14 cellular contexts compared by ENCODE assay signal in the genomic region with DNA sequence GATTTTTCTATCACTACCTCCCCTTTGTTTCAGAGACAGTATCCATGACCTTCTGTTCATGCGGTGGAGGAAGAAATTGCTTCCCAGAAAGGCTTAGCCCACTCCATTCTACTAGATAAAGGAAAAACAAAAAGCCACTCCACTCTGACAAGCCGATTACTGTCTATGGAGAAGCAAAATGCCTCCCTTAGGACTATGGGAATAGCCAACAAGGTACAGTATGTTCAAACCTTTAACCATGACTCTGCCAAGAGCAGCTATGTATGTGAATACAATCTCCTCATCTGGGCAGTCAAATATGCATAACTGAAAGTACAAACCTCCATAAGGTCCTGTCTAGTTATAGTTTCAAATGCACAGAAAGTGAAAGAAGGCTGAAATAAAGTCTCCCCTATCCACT. TPM values are rescaled to one million over a fixed set of nuclear protein-coding genes. Genes with fewer than 3 reads are reported as not detected.
DNase-seq lines count a peak whose midpoint lies in the region; ATAC-seq and TF ChIP-seq lines count a peak whose summit lies in the region.
"Had no signal": no experiment of that assay in that cellular context is flagged by ENCODE, and none has a peak within 500 bp of the region (broad histone marks: within the 10 kb centered on the region; RNA-seq: fewer than 3 reads in every experiment).

No MANE protein-coding gene starts in this region.

- H3K36me3 ChIP-seq in WERI-Rb-1 (no peaks in the 10 kb centered on the region; the same call in 1 of the 2 replicates), SJCRH30 (no peaks in the 10 kb centered on the region)
- H3K36me3 ChIP-seq: pancreas had no signal

- DNase-seq in WERI-Rb-1, result peak; percentile 55
- no peak for DNase-seq in AML-193 (lab: John Stamatoyannopoulos, UW)
- no peak for DNase-seq in SJCRH30
- DNase-seq in AG08396 (ENCODE audit: low spot score), result no peak
- DNase-seq: foreskin keratinocyte, GF-D8, NCI-H2081 treated with DMSO at 0.1 percent for 48 hours, pancreas, trophoblast cell had no signal

- peaks cover 5% of the 10 kb centered on the region for H3K9me3 ChIP-seq in WERI-Rb-1 (ENCODE audit: severe bottlenecking)
- H3K9me3 ChIP-seq in SJCRH30 (replicated peaks), result no peaks in the 10 kb centered on the region
- H3K9me3 ChIP-seq: pancreas had no signal

- no peaks in the 10 kb centered on the region for H3K4me1 ChIP-seq in SJCRH30
- H3K4me1 ChIP-seq: foreskin keratinocyte, pancreas had no signal

- H3K27me3 ChIP-seq in WERI-Rb-1 (ENCODE audit: insufficient read depth, low read depth, severe bottlenecking) (no peaks in the 10 kb centered on the region), SJCRH30 (no peaks in the 10 kb centered on the region)
- H3K27me3 ChIP-seq: foreskin keratinocyte, pancreas had no signal

- TF ChIP-seq CTCF in WERI-Rb-1 (IDR thresholded peaks at IDR 0.05; ENCODE audit: low read depth, low read length), result no peak

- H3K4me3 ChIP-seq in GM08714 (ENCODE audit: low read length) (peak overlapping the region; percentile 46; the same call in 1 of the 2 replicates), WERI-Rb-1 (ENCODE audit: low read depth, low read length) (0 out of 2 replicates have a peak overlapping the region, but pooled peaks have one; percentile 4), SJCRH30 (no peak overlapping the region)
- H3K4me3 ChIP-seq: pancreas had no signal

- H3K27ac ChIP-seq in WERI-Rb-1 (peak overlapping the region; percentile 79), SJCRH30 (no peak overlapping the region)
- H3K27ac ChIP-seq: foreskin keratinocyte, pancreas had no signal

- ATAC-seq in GM19455 (IDR thresholded peaks at IDR 0.05; ENCODE audit: unreplicated experiment) (peak; percentile 59), HG03103 (IDR thresholded peaks at IDR 0.05; ENCODE audit: low read depth, unreplicated experiment) (peak; percentile 52), GM18870 (IDR thresholded peaks at IDR 0.05; ENCODE audit: unreplicated experiment) (no peak)
- ATAC-seq: activated CD4-positive, CD25-positive, alpha-beta regulatory T cell treated with anti-CD3 and anti-CD28 coated beads, Interleukin-2, amount 50 U/mL, for 24 hours; foreskin keratinocyte had no signal

RNA-seq across cellular contexts. Expression of gene ATF7, which starts 40.5 kb away (rescaled TPM):
- 9.9 and 13.3 TPM in 2 replicates for total RNA-seq in SJCRH30 (2014; rRNA removed; shearing (Covaris generic))
